Comparison of ENCODE assay signal across 8 cellular contexts in the genomic region with DNA sequence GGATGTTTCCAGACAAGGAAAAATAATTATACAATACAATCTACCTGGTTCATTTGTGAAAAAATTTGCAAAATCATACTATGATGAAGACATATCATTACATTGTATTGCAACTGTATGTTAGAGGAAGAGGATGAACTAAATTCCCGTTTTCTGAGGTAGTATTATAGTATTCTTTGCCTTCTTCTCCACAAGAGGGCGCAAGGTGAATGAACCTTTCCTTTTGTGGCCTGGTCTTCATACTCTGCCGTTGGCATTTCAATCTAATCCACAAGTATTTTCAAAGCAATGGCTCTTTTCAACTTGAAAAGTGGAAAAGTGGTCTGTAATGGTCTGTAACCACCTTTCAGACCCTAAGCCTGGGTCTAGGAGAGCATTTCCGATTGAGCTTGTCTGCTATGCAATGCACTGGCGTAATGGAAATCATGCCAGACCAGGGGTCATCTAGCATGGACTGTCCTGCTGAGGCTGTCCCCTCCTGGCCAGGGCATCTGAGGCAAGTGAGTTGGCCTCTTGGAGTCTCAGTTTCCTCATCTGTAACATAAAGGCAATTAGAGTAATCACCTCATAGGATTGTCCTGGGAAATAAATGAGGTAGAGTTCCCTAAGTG. TPM values are rescaled to one million over a fixed set of nuclear protein-coding genes. Genes with fewer than 3 reads are reported as not detected.
A peak's percentile ranks its signal among the peaks of the same experiment; 100 is the strongest.
DNase-seq lines count a peak whose midpoint lies in the region; ATAC-seq and TF ChIP-seq lines count a peak whose summit lies in the region.

No MANE protein-coding gene starts in this region.

- no peaks in the 10 kb centered on the region for H3K9me3 ChIP-seq in A673 (ENCODE audit: low read depth, low read length, poor library complexity, severe bottlenecking)
- H3K9me3 ChIP-seq in right lobe of liver, result peaks cover 0 to 3% (median 0%) of the 10 kb centered on the region in 4 donors
- H3K9me3 ChIP-seq in tibial artery, result no peaks in the 10 kb centered on the region

- intact Hi-C loops in A673 (cut with micrococcal nuclease; ENCODE audit: unreplicated experiment), result loop anchor here (2.0 to 10.0 kb wide), 4 partner anchors 91 to 877 kb away; no protein-coding TSS in a partner anchor
- intact Hi-C loops in right lobe of liver (cut with DNase I), result no loop called here
- intact Hi-C loops in tibial artery (cut with DNase I; ENCODE audit: low total_unique reads), result no loop called here

- peak; percentile 80 for DNase-seq in A673 (ENCODE audit: low spot score)
- DNase-seq in GM12865 (ENCODE audit: low read depth), result peak; percentile 72
- DNase-seq in NCI-H2029 treated with DMSO at 0.1 percent for 48 hours (lab: John Stamatoyannopoulos, UW), result peak; percentile 56
- peak; percentile 18 for DNase-seq in T follicular helper cell (ENCODE audit: low read depth)
- DNase-seq in coronary artery (ENCODE audit: low spot score), result no peak
- peak in 1 of 3 donors; percentile 56 for DNase-seq in right lobe of liver
- no peak for DNase-seq in tibial artery

- POLR2A ChIA-PET in A673 (lab: Charles Lee; ENCODE audit: low non-redundant PET), result no interaction called here

- peaks cover 5% of the 10 kb centered on the region for H3K27me3 ChIP-seq in A673 (replicated peaks; ENCODE audit: insufficient read depth, low read depth, low read length, poor library complexity)
- H3K27me3 ChIP-seq in right lobe of liver, result no peaks in the 10 kb centered on the region
- H3K27me3 ChIP-seq in tibial artery, result no peaks in the 10 kb centered on the region

- BruUV-seq in A673 (replicated peaks; lab: Mats Ljungman, UMichigan), result no TSS peak

- CTCF ChIA-PET in A673 (lab: Charles Lee), result no interaction called here

- H3K36me3 ChIP-seq in A673 (ENCODE audit: insufficient read depth, low read length, poor library complexity, severe bottlenecking) (no peaks in the 10 kb centered on the region), right lobe of liver (no peaks in the 10 kb centered on the region), tibial artery (no peaks in the 10 kb centered on the region)

- H3K27ac ChIP-seq in A673 (ENCODE audit: low read depth, low read length, poor library complexity, severe bottlenecking) (no peak overlapping the region), coronary artery (no peak overlapping the region), right lobe of liver (no peak overlapping the region), tibial artery (no peak overlapping the region)

- WGBS in right lobe of liver (ENCODE audit: insufficient coverage, low coverage, low lambda C conversion rate, missing lambda C conversion rate), result 26% methylated on average over 5 of the region's 5 CpGs

- TF ChIP-seq CTCF in A673 (conservative IDR thresholded peaks at IDR 0.05; ENCODE audit: low read depth, low read length) (peak; percentile 84), GM12865 (IDR thresholded peaks at IDR 0.05; ENCODE audit: insufficient read depth, low read depth, low read length, missing control alignments) (peak; percentile 67), coronary artery (IDR thresholded peaks at IDR 0.05) (peak; percentile 47), right lobe of liver (IDR thresholded peaks at IDR 0.05) (peak; percentile 71 to 88 (median 81)), tibial artery (IDR thresholded peaks at IDR 0.05) (peak; percentile 65 to 69)

- no peak overlapping the region for H3K4me3 ChIP-seq in A673 (ENCODE audit: low read depth, low read length, poor library complexity, severe bottlenecking)
- no peak overlapping the region for H3K4me3 ChIP-seq in GM12865 (ENCODE audit: low read depth, low read length)
- no peak overlapping the region for H3K4me3 ChIP-seq in coronary artery
- H3K4me3 ChIP-seq in right lobe of liver, result no peak overlapping the region
- no peak overlapping the region for H3K4me3 ChIP-seq in tibial artery

- TF ChIP-seq POLR2A in right lobe of liver (IDR thresholded peaks at IDR 0.05), result no peak

- H3K4me1 ChIP-seq in A673 (ENCODE audit: insufficient read depth, low read length, poor library complexity, severe bottlenecking) (no peaks in the 10 kb centered on the region), right lobe of liver (peaks cover 0 to 6% (median 0%) of the 10 kb centered on the region in 4 donors), tibial artery (no peaks in the 10 kb centered on the region)

- peak; percentile 56 for ATAC-seq in HG02852 (IDR thresholded peaks at IDR 0.05; ENCODE audit: unreplicated experiment)
- ATAC-seq in right lobe of liver, result peak; percentile 94 to 97 (median 96)

RNA-seq across cellular contexts. Expression of a gene that starts 30.8 kb away (rescaled TPM):
- total RNA-seq in A673 (2021) (0.84 and 0.94 TPM in 2 replicates), right lobe of liver (1 to 10 TPM in 4 of 6 experiments, under 1 TPM in 2; 0.62 to 1.9 (median 1.5) TPM)

Comparison
In these comparisons a context has a peak if more than half of its experiments do, and no peak if none do; other contexts are left out.
1. DNase-seq: peak in A673 (single experiment), GM12865 (single experiment), NCI-H2029 treated with DMSO at 0.1 percent for 48 hours (single experiment) and T follicular helper cell (single experiment); none in coronary artery (single experiment) and tibial artery (0 of 2).
2. Peak in every context shown above with its lines, with median percentiles within 50 percentile points of each other: CTCF ChIP-seq.